1 cellular context compared by ENCODE assay signal in the genomic region with DNA sequence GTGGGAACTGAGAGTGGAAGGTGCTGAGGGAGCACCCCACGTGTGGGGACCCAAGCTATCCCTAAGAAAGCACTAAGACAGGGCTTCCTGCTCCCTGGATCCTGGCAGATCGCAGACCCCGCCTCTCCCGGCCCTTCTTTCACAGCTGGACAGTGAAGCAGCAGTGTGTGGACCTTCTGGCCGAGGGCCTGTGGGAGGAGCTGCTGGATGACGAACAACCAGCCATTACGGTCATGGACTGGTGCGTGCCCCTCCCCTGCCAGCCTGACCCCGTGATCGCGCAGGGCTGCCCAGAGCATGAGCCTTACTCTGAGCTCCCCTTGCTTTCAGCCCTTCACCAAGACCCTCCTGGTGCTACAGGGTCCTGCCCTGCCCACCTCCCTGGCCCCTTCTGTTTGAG.
TF ChIP-seq lines count a peak whose summit lies in the region.

No MANE protein-coding gene starts in this region.

TF ChIP-seq in K562, 482 proteins besides CTCF, POLR2A, EP300 and RAD21:
- TF ChIP-seq KDM1A (IDR thresholded peaks at IDR 0.05) (no peak), ERF (CRISPR knock-in tag; IDR thresholded peaks at IDR 0.05) (no peak), MYNN (IDR thresholded peaks at IDR 0.05) (no peak), MYNN (CRISPR knock-in tag; IDR thresholded peaks at IDR 0.05) (no peak), CREBBP (IDR thresholded peaks at IDR 0.05; ENCODE audit: low read depth, low read length) (no peak), FOXJ3 (CRISPR knock-in tag; IDR thresholded peaks at IDR 0.05) (no peak), PBX2 (CRISPR knock-in tag; IDR thresholded peaks at IDR 0.05; ENCODE audit: low read depth) (no peak), PBX2 (tag; conservative IDR thresholded peaks at IDR 0.05; ENCODE audit: low read depth) (no peak), ZEB2 (IDR thresholded peaks at IDR 0.05) (no peak), POLR2H (tag; IDR thresholded peaks at IDR 0.05; ENCODE audit: low read depth) (no peak), JUND (IDR thresholded peaks at IDR 0.05; ENCODE audit: borderline replicate concordance, low read depth, low read length) (no peak), JUND (tag; IDR thresholded peaks at IDR 0.05; ENCODE audit: borderline replicate concordance, low read depth, low read length) (no peak), HNRNPUL1 (IDR thresholded peaks at IDR 0.05; ENCODE audit: low read length) (no peak), ZNF12 (CRISPR knock-in tag; IDR thresholded peaks at IDR 0.05) (no peak), BRD9 (IDR thresholded peaks at IDR 0.05; ENCODE audit: low read depth, partially characterized antibody) (no peak), TGIF2 (CRISPR knock-in tag; IDR thresholded peaks at IDR 0.05) (no peak), ZNF778 (CRISPR knock-in tag; IDR thresholded peaks at IDR 0.05) (no peak), ZNF146 (CRISPR knock-in tag; IDR thresholded peaks at IDR 0.05; ENCODE audit: unreplicated experiment) (no peak), SNIP1 (IDR thresholded peaks at IDR 0.05; ENCODE audit: low read depth) (no peak), KLF16 (IDR thresholded peaks at IDR 0.05) (no peak)
- TF ChIP-seq, protein P1, sequence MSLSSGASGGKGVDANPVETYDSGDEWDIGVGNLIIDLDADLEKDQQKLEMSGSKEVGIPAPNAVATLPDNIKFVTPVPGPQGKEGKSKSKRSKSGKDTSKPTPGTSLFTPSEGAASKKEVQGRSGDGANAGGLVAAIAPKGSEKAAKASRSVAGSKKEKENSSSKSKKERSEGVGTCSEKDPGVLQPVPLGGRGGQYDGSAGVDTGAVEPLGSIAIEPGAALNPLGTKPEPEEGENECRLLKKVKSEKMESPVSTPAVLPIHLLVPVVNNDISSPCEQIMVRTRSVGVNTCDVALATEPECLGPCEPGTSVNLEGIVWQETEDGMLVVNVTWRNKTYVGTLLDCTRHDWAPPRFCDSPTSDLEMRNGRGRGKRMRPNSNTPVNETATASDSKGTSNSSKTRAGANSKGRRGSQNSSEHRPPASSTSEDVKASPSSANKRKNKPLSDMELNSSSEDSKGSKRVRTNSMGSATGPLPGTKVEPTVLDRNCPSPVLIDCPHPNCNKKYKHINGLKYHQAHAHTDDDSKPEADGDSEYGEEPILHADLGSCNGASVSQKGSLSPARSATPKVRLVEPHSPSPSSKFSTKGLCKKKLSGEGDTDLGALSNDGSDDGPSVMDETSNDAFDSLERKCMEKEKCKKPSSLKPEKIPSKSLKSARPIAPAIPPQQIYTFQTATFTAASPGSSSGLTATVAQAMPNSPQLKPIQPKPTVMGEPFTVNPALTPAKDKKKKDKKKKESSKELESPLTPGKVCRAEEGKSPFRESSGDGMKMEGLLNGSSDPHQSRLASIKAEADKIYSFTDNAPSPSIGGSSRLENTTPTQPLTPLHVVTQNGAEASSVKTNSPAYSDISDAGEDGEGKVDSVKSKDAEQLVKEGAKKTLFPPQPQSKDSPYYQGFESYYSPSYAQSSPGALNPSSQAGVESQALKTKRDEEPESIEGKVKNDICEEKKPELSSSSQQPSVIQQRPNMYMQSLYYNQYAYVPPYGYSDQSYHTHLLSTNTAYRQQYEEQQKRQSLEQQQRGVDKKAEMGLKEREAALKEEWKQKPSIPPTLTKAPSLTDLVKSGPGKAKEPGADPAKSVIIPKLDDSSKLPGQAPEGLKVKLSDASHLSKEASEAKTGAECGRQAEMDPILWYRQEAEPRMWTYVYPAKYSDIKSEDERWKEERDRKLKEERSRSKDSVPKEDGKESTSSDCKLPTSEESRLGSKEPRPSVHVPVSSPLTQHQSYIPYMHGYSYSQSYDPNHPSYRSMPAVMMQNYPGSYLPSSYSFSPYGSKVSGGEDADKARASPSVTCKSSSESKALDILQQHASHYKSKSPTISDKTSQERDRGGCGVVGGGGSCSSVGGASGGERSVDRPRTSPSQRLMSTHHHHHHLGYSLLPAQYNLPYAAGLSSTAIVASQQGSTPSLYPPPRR (CRISPR knock-in tag; IDR thresholded peaks at IDR 0.05; ENCODE audit: borderline replicate concordance): no peak
- TF ChIP-seq, protein P2, sequence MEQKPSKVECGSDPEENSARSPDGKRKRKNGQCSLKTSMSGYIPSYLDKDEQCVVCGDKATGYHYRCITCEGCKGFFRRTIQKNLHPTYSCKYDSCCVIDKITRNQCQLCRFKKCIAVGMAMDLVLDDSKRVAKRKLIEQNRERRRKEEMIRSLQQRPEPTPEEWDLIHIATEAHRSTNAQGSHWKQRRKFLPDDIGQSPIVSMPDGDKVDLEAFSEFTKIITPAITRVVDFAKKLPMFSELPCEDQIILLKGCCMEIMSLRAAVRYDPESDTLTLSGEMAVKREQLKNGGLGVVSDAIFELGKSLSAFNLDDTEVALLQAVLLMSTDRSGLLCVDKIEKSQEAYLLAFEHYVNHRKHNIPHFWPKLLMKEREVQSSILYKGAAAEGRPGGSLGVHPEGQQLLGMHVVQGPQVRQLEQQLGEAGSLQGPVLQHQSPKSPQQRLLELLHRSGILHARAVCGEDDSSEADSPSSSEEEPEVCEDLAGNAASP (IDR thresholded peaks at IDR 0.05): no peak
- TF ChIP-seq, protein P3, sequence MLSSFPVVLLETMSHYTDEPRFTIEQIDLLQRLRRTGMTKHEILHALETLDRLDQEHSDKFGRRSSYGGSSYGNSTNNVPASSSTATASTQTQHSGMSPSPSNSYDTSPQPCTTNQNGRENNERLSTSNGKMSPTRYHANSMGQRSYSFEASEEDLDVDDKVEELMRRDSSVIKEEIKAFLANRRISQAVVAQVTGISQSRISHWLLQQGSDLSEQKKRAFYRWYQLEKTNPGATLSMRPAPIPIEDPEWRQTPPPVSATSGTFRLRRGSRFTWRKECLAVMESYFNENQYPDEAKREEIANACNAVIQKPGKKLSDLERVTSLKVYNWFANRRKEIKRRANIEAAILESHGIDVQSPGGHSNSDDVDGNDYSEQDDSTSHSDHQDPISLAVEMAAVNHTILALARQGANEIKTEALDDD (IDR thresholded peaks at IDR 0.05): no peak
